23 cellular contexts compared by ENCODE assay signal in genomic region chr3:99858461-99858860, GRCh38. TPM values are rescaled to one million over a fixed set of nuclear protein-coding genes. Genes with fewer than 3 reads are reported as not detected.
DNase-seq lines count a peak whose midpoint lies in the region; ATAC-seq and TF ChIP-seq lines count a peak whose summit lies in the region.
"Had no signal": no experiment of that assay in that cellular context is flagged by ENCODE, and none has a peak within 500 bp of the region (broad histone marks: within the 10 kb centered on the region; RNA-seq: fewer than 3 reads in every experiment).

No MANE protein-coding gene starts in this region.

- H3K27me3 ChIP-seq in right atrium auricular region (no peaks in the 10 kb centered on the region), heart right ventricle (no peaks in the 10 kb centered on the region), gastroesophageal sphincter (no peaks in the 10 kb centered on the region), gastrocnemius medialis (no peaks in the 10 kb centered on the region), aorta (ENCODE audit: control insufficient read depth in 1 of 2, insufficient read depth in 2 of 2, low read length in 1 of 2) (no peaks in the 10 kb centered on the region)
- H3K27me3 ChIP-seq: suprapubic skin, vagina had no signal

- 64 to 73% methylated on average over 1 of the region's 1 CpG for whole genome bisulfite sequencing in heart right ventricle, 2 donors
- WGBS in gastroesophageal sphincter (ENCODE audit: low coverage in 1 of 2), 2 donors: 11 to 35% methylated on average over 1 of the region's 1 CpG
- WGBS in aorta, 2 donors: 10 to 14% methylated on average over 1 of the region's 1 CpG

- H3K9me3 ChIP-seq in right atrium auricular region (no peaks in the 10 kb centered on the region), heart right ventricle (no peaks in the 10 kb centered on the region), gastroesophageal sphincter (no peaks in the 10 kb centered on the region), gastrocnemius medialis (no peaks in the 10 kb centered on the region), aorta (ENCODE audit: control insufficient read depth, low read length) (no peaks in the 10 kb centered on the region)
- H3K9me3 ChIP-seq: SK-N-SH, suprapubic skin, vagina had no signal

- H3K4me1 ChIP-seq in right atrium auricular region (peaks cover 0 to 55% of the 10 kb centered on the region in 2 donors), heart right ventricle (peaks cover 0 to 76% (median 43%) of the 10 kb centered on the region in 9 donors), gastroesophageal sphincter (peaks cover 33 to 92% (median 40%) of the 10 kb centered on the region in 3 donors), gastrocnemius medialis (peaks cover 45% of the 10 kb centered on the region in 2 donors), aorta (ENCODE audit: control insufficient read depth in 1 of 2, insufficient read depth in 2 of 2, low read length in 2 of 2) (peaks cover 6 to 25% of the 10 kb centered on the region in 2 donors)

- H3K4me3 ChIP-seq in right atrium auricular region (no peak overlapping the region), heart right ventricle (no peak overlapping the region), gastroesophageal sphincter (no peak overlapping the region), gastrocnemius medialis (no peak overlapping the region), aorta (ENCODE audit: low read length in 2 of 2) (no peak overlapping the region)
- H3K4me3 ChIP-seq: GM23338, suprapubic skin, vagina had no signal

- ATAC-seq in heart right ventricle: no peak
- ATAC-seq in gastroesophageal sphincter: no peak
- ATAC-seq in gastrocnemius medialis: no peak
- no peak for ATAC-seq in aorta (ENCODE audit: low FRiP score)
- ATAC-seq: activated CD8-positive, alpha-beta T cell treated with anti-CD3 and anti-CD28 coated beads, Interleukin-2, amount 10 ng/mL, durations not matched to agents 7 days and 5 days; GM23338; T-helper 17 cell had no signal

- no peak for DNase-seq in right atrium auricular region (ENCODE audit: low spot score)
- DNase-seq in heart right ventricle: no peak
- DNase-seq in gastrocnemius medialis: no peak
- DNase-seq in aorta: no peak
- DNase-seq in activated CD4-positive, alpha-beta T cell treated with anti-CD3 and anti-CD28 coated beads, Interleukin-2, amount 50 U/mL, for 1 hour: no peak
- DNase-seq in stimulated activated CD4-positive, alpha-beta T cell treated with anti-CD3 and anti-CD28 coated beads, Interleukin-4, amount 100 ng/mL, for 4 hours: no peak
- DNase-seq in stimulated activated naive CD4-positive, alpha-beta T cell (lab: John Stamatoyannopoulos, UW): no peak
- DNase-seq: activated CD8-positive, alpha-beta T cell treated with anti-CD3 and anti-CD28 coated beads, Interleukin-2, amount 10 ng/mL, durations not matched to agents 7 days and 5 days; activated effector memory CD4-positive, alpha-beta T cell treated with Interleukin-2 at 50 U/mL for 16 hours; activated naive CD8-positive, alpha-beta T cell treated with anti-CD3 and anti-CD28 coated beads for 36 hours; activated T-cell treated with anti-CD3 and anti-CD28 coated beads for 4 hours; caudate nucleus; CD4-positive, CD25-positive, alpha-beta regulatory T cell; NCI-H1436; NCI-H2171; NCI-H510A; SK-N-SH; stimulated activated CD4-positive, alpha-beta T cell treated with anti-CD3 and anti-CD28 coated beads, Interleukin-2, amount 100 ng/mL, for 24 hours; T-helper 17 cell had no signal

- in situ Hi-C loops in gastrocnemius medialis (cut with MboI; ENCODE audit: low sequenced_read_pairs in 4 of 4): no loop called here

- TF ChIP-seq CTCF in right atrium auricular region (IDR thresholded peaks at IDR 0.05) (no peak), heart right ventricle (IDR thresholded peaks at IDR 0.05) (no peak), gastroesophageal sphincter (IDR thresholded peaks at IDR 0.05) (no peak), gastrocnemius medialis (IDR thresholded peaks at IDR 0.05 in 4 of 5, conservative IDR thresholded peaks at IDR 0.05 in 1 of 5) (no peak)

- H3K36me3 ChIP-seq in right atrium auricular region: peaks cover 47% of the 10 kb centered on the region
- peaks cover 0 to 91% (median 13%) of the 10 kb centered on the region in 9 donors for H3K36me3 ChIP-seq in heart right ventricle
- peaks cover 0 to 32% of the 10 kb centered on the region in 2 donors for H3K36me3 ChIP-seq in gastroesophageal sphincter
- peaks cover 0 to 17% of the 10 kb centered on the region in 2 donors for H3K36me3 ChIP-seq in gastrocnemius medialis
- peaks cover 5 to 11% of the 10 kb centered on the region in 2 donors for H3K36me3 ChIP-seq in aorta (ENCODE audit: control insufficient read depth in 1 of 2, insufficient read depth in 2 of 2, low read length in 1 of 2)

- intact Hi-C loops in heart right ventricle (cut with DNase I): no loop called here
- intact Hi-C loops in gastrocnemius medialis (cut with DNase I; ENCODE audit: low total_unique reads): no loop called here
- intact Hi-C loops in aorta (cut with DNase I): no loop called here

- no peak for TF ChIP-seq EP300 in gastroesophageal sphincter (IDR thresholded peaks at IDR 0.05)

- TF ChIP-seq POLR2A in gastroesophageal sphincter (IDR thresholded peaks at IDR 0.05) (no peak), gastrocnemius medialis (IDR thresholded peaks at IDR 0.05) (no peak)

- H3K27ac ChIP-seq in right atrium auricular region (peak overlapping the region; percentile 1 to 58), heart right ventricle (peak overlapping the region in 1 of 10 donors; percentile 5), gastroesophageal sphincter (peak overlapping the region; percentile 82 to 97 (median 92)), gastrocnemius medialis (peak overlapping the region; percentile 7 to 93 (median 71)), aorta (ENCODE audit: low read depth in 1 of 2, low read length in 2 of 2) (peak overlapping the region; percentile 50 to 67)
- H3K27ac ChIP-seq: suprapubic skin, vagina had no signal

RNA-seq across cellular contexts. Expression of gene CMSS1, which starts 40.8 kb away (rescaled TPM):
- total RNA-seq in right atrium auricular region: 10 to 100 TPM in 1 of 2 donors, 1 to 10 TPM in 1; 5.7 to 17.7 TPM
- total RNA-seq in heart right ventricle: 10 to 100 TPM; 24.6 to 45.4 (median 34.2) TPM
- 10 to 100 TPM; 33.7 to 43.1 TPM for polyA plus RNA-seq in heart right ventricle
- 10 to 100 TPM; 15.2 to 20.8 (median 16.6) TPM for total RNA-seq in gastroesophageal sphincter
- 10 to 100 TPM; 23.2 to 89.5 (median 67.6) TPM for total RNA-seq in gastrocnemius medialis
- 10 to 100 TPM; 21.3 to 31.0 TPM for total RNA-seq in aorta
- 10 to 100 TPM; 35.6 to 36.3 TPM for polyA plus RNA-seq in aorta
